In genomic region chr21:38460171-38460742, GRCh38 we compare ENCODE assay signal across 1 cellular context.
TF ChIP-seq lines count a peak whose summit lies in the region.

No MANE protein-coding gene starts in this region.

TF ChIP-seq in HepG2, 621 proteins besides CTCF, POLR2A, EP300 and RAD21 (continued from another document):
- no peak for TF ChIP-seq ZNF770 (CRISPR knock-in tag; IDR thresholded peaks at IDR 0.05)
